9 cellular contexts compared by ENCODE assay signal in genomic region chr14:20682127-20682434, GRCh38. TPM values are rescaled to one million over a fixed set of nuclear protein-coding genes. Genes with fewer than 3 reads are reported as not detected.
DNase-seq lines count a peak whose midpoint lies in the region; ATAC-seq, FAIRE-seq and TF ChIP-seq lines count a peak whose summit lies in the region.
"Had no signal": no experiment of that assay in that cellular context is flagged by ENCODE, and none has a peak within 500 bp of the region (broad histone marks: within the 10 kb centered on the region; RNA-seq: fewer than 3 reads in every experiment).

No MANE protein-coding gene starts in this region.

- intact Hi-C loops in sciatic nerve (cut with DNase I): no loop called here

- H3K36me3 ChIP-seq in SJCRH30: no peaks in the 10 kb centered on the region

- peak overlapping the region; percentile 77 for H3K4me3 ChIP-seq in SJCRH30

- H3K27me3 ChIP-seq in SJCRH30 (no peaks in the 10 kb centered on the region), foreskin keratinocyte (no peaks in the 10 kb centered on the region)

- no peak for FAIRE-seq in H54 (lab: Jason Lieb, UNC)

- peak overlapping the region; percentile 79 for H3K27ac ChIP-seq in SJCRH30
- H3K27ac ChIP-seq in foreskin keratinocyte: peak overlapping the region; percentile 93

- TF ChIP-seq CTCF in foreskin keratinocyte (conservative IDR thresholded peaks at IDR 0.05): no peak

- H3K4me1 ChIP-seq in SJCRH30 (no peaks in the 10 kb centered on the region), foreskin keratinocyte (no peaks in the 10 kb centered on the region)

- TF ChIP-seq POLR2A in H54 (IDR thresholded peaks at IDR 0.05; ENCODE audit: low read depth, low read length): no peak

- ATAC-seq in foreskin keratinocyte (no peak), sciatic nerve (no peak)

- no peaks in the 10 kb centered on the region for H3K9me3 ChIP-seq in SJCRH30 (replicated peaks)

- DNase-seq in DMS114 treated with DMSO at 0.1 percent for 48 hours (lab: John Stamatoyannopoulos, UW; ENCODE audit: unreplicated experiment) (peak; percentile 61), SJCRH30 (no peak), foreskin keratinocyte (no peak), sciatic nerve (ENCODE audit: low spot score) (peak; percentile 72), NCI-H2227 treated with DMSO at 0.1 percent for 48 hours (lab: John Stamatoyannopoulos, UW) (no peak), RPMI8226 (no peak), H54 (ENCODE audit: insufficient read length, low spot score) (no peak)
- no peak for DNase-seq in activated effector memory CD4-positive, alpha-beta T cell treated with Interleukin-2 at 50 U/mL for 16 hours

RNA-seq across cellular contexts. Expression of gene RNASE4, which starts 2.3 kb away (rescaled TPM):
- 0.69 and 0.71 TPM in 2 replicates for total RNA-seq in SJCRH30 (2014; rRNA removed; shearing (Covaris generic))
- 3.3 and 6.5 TPM in 2 replicates for total RNA-seq in foreskin keratinocyte
- polyA plus RNA-seq in foreskin keratinocyte: 3.0 and 5.5 TPM in 2 replicates
- total RNA-seq in sciatic nerve: 81.6 TPM

RNA-seq across cellular contexts. Expression of gene ANG, which starts 6.5 kb away (rescaled TPM):
- 0.49 and 0.79 TPM in 2 replicates for total RNA-seq in SJCRH30 (2014; rRNA removed; shearing (Covaris generic))
- 4.4 and 6.0 TPM in 2 replicates for total RNA-seq in foreskin keratinocyte
- 3.9 and 7.1 TPM in 2 replicates for polyA plus RNA-seq in foreskin keratinocyte
- total RNA-seq in sciatic nerve: 24.5 TPM

RNA-seq across cellular contexts. Expression of gene OR6S1, which starts 40.6 kb away (rescaled TPM):
- not detected in 2 replicates for total RNA-seq in SJCRH30 (2014; rRNA removed; shearing (Covaris generic))
- not detected in 2 replicates for total RNA-seq in foreskin keratinocyte
- not detected in 2 replicates for polyA plus RNA-seq in foreskin keratinocyte
- not detected for total RNA-seq in sciatic nerve
- total RNA-seq: mucosa of gallbladder had no signal

Comparison
In these comparisons a context has a peak if more than half of its experiments do, and no peak if none do; other contexts are left out.
1. DNase-seq: peak in DMS114 treated with DMSO at 0.1 percent for 48 hours (single experiment) and sciatic nerve (single experiment); none in SJCRH30 (0 of 2), foreskin keratinocyte (0 of 2), activated effector memory CD4-positive, alpha-beta T cell treated with Interleukin-2 at 50 U/mL for 16 hours (single experiment), NCI-H2227 treated with DMSO at 0.1 percent for 48 hours (single experiment), RPMI8226 (single experiment) and H54 (single experiment).
2. RNA of gene RNASE4, which starts 2.3 kb away (total RNA-seq): 81.6 TPM in sciatic nerve (single experiment); 3.3 to 6.5 TPM in foreskin keratinocyte and 0.69 to 0.71 TPM in SJCRH30; every median in the first group is over 10 times any median in the second.